Comparison of ENCODE assay signal across 8 cellular contexts in the genomic region with DNA sequence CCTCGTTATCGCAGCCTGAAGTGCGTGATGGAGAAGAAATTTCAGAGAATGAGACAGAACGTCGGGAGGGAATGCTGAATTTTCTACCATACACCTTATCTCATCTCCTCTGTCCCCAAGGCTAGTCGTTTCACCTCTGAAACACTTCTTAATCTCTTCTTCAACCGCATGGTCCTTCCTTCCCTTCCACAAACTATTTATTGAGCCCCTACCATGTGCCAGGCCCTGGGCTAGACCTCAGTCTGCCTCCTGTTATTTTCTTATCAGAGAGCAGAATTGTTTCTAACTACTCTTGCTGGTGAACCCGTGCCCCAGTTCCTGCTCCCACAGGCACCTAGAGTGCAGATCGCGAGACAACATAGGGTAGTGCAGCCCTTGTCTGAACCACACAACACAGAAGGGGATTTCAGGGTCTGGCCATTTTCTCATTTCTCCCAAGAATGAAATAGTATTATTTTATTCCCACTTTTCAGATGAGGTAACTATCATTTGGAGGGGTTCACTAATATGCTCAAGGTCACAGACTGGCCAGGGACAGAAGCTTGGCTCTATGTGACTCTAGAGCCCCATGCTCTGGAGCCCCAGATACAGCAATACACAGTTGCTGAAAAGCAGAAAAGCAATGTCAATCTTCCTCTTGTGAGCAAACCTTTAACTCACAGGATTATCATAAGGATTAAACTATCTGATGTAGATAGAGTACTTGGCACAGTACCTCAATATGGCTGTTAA. TPM values are rescaled to one million over a fixed set of nuclear protein-coding genes. Genes with fewer than 3 reads are reported as not detected.
A peak's percentile ranks its signal among the peaks of the same experiment; 100 is the strongest.
DNase-seq lines count a peak whose midpoint lies in the region; ATAC-seq lines count a peak whose summit lies in the region.

No MANE protein-coding gene starts in this region.

- DNase-seq in CD8-positive, alpha-beta memory T cell, result peak in 2 of 5 donors; percentile 27 to 52
- peak; percentile 67 for DNase-seq in activated effector memory CD4-positive, alpha-beta T cell treated with anti-CD3 and anti-CD28 coated beads, Interleukin-2, amount 50 U/mL, for 16 hours
- DNase-seq in NCI-H1694 (lab: John Stamatoyannopoulos, UW) (no peak), HCEC 1CT (no peak), KG1 (lab: John Stamatoyannopoulos, UW) (no peak)

- no peaks in the 10 kb centered on the region for H3K9me3 ChIP-seq in CD8-positive, alpha-beta memory T cell (ENCODE audit: low read length)

- peaks cover 31 to 46% (median 34%) of the 10 kb centered on the region in 3 donors for H3K4me1 Mint-ChIP-seq in CD8-positive, alpha-beta memory T cell
- H3K4me1 Mint-ChIP-seq in stimulated activated memory B cell treated with anti-CD40 and anti-IgM and Interleukin-4, amounts not matched to agents 10 μg/mL and 1 μg/mL and 100 μg/mL, for 72 hours, result peaks cover 29% of the 10 kb centered on the region

- peaks cover 37% of the 10 kb centered on the region for H3K4me1 ChIP-seq in CD8-positive, alpha-beta memory T cell (ENCODE audit: insufficient read depth, low read length)

- POLR2A ChIA-PET in CD8-positive, alpha-beta memory T cell (lab: Charles Lee), result no interaction called here

- H3K27me3 ChIP-seq in CD8-positive, alpha-beta memory T cell (ENCODE audit: insufficient read depth, low read length, poor library complexity, severe bottlenecking), result no peaks in the 10 kb centered on the region

- peaks cover 0 to 2% (median 0%) of the 10 kb centered on the region in 5 donors for H3K9me3 Mint-ChIP-seq in CD8-positive, alpha-beta memory T cell
- H3K9me3 Mint-ChIP-seq in stimulated activated memory B cell treated with anti-CD40 and anti-IgM and Interleukin-4, amounts not matched to agents 10 μg/mL and 1 μg/mL and 100 μg/mL, for 72 hours, result no peaks in the 10 kb centered on the region

- H3K36me3 Mint-ChIP-seq in CD8-positive, alpha-beta memory T cell, result peaks cover 0 to 34% (median 6%) of the 10 kb centered on the region in 3 donors
- H3K36me3 Mint-ChIP-seq in stimulated activated memory B cell treated with anti-CD40 and anti-IgM and Interleukin-4, amounts not matched to agents 10 μg/mL and 1 μg/mL and 100 μg/mL, for 72 hours, result peaks cover 26% of the 10 kb centered on the region

- H3K27ac Mint-ChIP-seq in CD8-positive, alpha-beta memory T cell, result peak overlapping the region; percentile 30 to 99 (median 94)
- H3K27ac Mint-ChIP-seq in stimulated activated memory B cell treated with anti-CD40 and anti-IgM and Interleukin-4, amounts not matched to agents 10 μg/mL and 1 μg/mL and 100 μg/mL, for 72 hours, result peak overlapping the region; percentile 68

- H3K27me3 Mint-ChIP-seq in CD8-positive, alpha-beta memory T cell, result no peaks in the 10 kb centered on the region
- no peaks in the 10 kb centered on the region for H3K27me3 Mint-ChIP-seq in stimulated activated memory B cell treated with anti-CD40 and anti-IgM and Interleukin-4, amounts not matched to agents 10 μg/mL and 1 μg/mL and 100 μg/mL, for 72 hours

- H3K27ac ChIP-seq in CD8-positive, alpha-beta memory T cell (ENCODE audit: low read depth, low read length), result peak overlapping the region; percentile 80

- peak; percentile 1 for ATAC-seq in HG03354 (IDR thresholded peaks at IDR 0.05; ENCODE audit: poor library complexity, severe bottlenecking, unreplicated experiment)
- ATAC-seq in stimulated activated memory B cell treated with anti-CD40 and anti-IgM and Interleukin-4, amounts not matched to agents 10 μg/mL and 1 μg/mL and 100 μg/mL, for 72 hours, result peak; percentile 25

- peaks cover 9% of the 10 kb centered on the region for H3K36me3 ChIP-seq in CD8-positive, alpha-beta memory T cell (ENCODE audit: insufficient read depth, low read length)

- H3K4me3 Mint-ChIP-seq in CD8-positive, alpha-beta memory T cell, result peak overlapping the region; percentile 75 to 96 (median 90)
- H3K4me3 Mint-ChIP-seq in stimulated activated memory B cell treated with anti-CD40 and anti-IgM and Interleukin-4, amounts not matched to agents 10 μg/mL and 1 μg/mL and 100 μg/mL, for 72 hours, result peak overlapping the region; percentile 82

- CTCF ChIA-PET in CD8-positive, alpha-beta memory T cell (lab: Charles Lee), result no interaction called here

- H3K4me3 ChIP-seq in CD8-positive, alpha-beta memory T cell (ENCODE audit: low read length), result peak overlapping the region; percentile 88
- H3K4me3 ChIP-seq in iPS-11a (ENCODE audit: low read depth, low read length), result peak overlapping the region; percentile 56

RNA-seq across cellular contexts. Expression of a gene that starts 0.6 kb away (rescaled TPM):
- total RNA-seq in CD8-positive, alpha-beta memory T cell, result 10 to 100 TPM; 91.0 to 95.4 TPM
- 104 TPM for polyA plus RNA-seq in CD8-positive, alpha-beta memory T cell

RNA-seq across cellular contexts. Expression of a gene that starts 8.3 kb away (rescaled TPM):
- 10 to 100 TPM; 23.9 to 26.0 TPM for total RNA-seq in CD8-positive, alpha-beta memory T cell
- polyA plus RNA-seq in CD8-positive, alpha-beta memory T cell, result 52.7 TPM

RNA-seq across cellular contexts. Expression of a gene that starts 31.7 kb away (rescaled TPM):
- 10 to 100 TPM; 40.2 to 40.9 TPM for total RNA-seq in CD8-positive, alpha-beta memory T cell
- polyA plus RNA-seq in CD8-positive, alpha-beta memory T cell, result 21.2 TPM

RNA-seq across cellular contexts. Expression of a gene that starts 48.5 kb away (rescaled TPM):
- total RNA-seq in CD8-positive, alpha-beta memory T cell, result 10 to 100 TPM; 76.9 to 77.2 TPM
- 55.4 TPM for polyA plus RNA-seq in CD8-positive, alpha-beta memory T cell
